35 cellular contexts compared by ENCODE assay signal in genomic region chr2:78865663-78866062, GRCh38.
DNase-seq lines count a peak whose midpoint lies in the region; ATAC-seq, FAIRE-seq and TF ChIP-seq lines count a peak whose summit lies in the region.
"Had no signal": no experiment of that assay in that cellular context is flagged by ENCODE, and none has a peak within 500 bp of the region (broad histone marks: within the 10 kb centered on the region; RNA-seq: fewer than 3 reads in every experiment).

No MANE protein-coding gene starts in this region.

- no peak overlapping the region for H3K27ac Mint-ChIP-seq in GM23338
- H3K27ac Mint-ChIP-seq: B cell; CD4-positive, alpha-beta memory T cell; CD4-positive, alpha-beta T cell; CD4-positive, CD25-positive, alpha-beta regulatory T cell; CD8-positive, alpha-beta memory T cell; CD8-positive, alpha-beta T cell had no signal

- DNase-seq in HepG2 (ENCODE audit: low spot score): no peak
- no peak for DNase-seq in right lobe of liver
- no peak for DNase-seq in GM23338 (ENCODE audit: low spot score)
- DNase-seq in NCI-H2029 treated with DMSO at 0.1 percent for 48 hours (lab: John Stamatoyannopoulos, UW): no peak
- DNase-seq in PC-3: no peak
- DNase-seq: 8988T; ACHN; AML-193; BE2C; C1 segment of cervical spinal cord; Caco-2; Calu3; CD4-positive, alpha-beta memory T cell; CD4-positive, alpha-beta T cell; CD4-positive, CD25-positive, alpha-beta regulatory T cell; CD8-positive, alpha-beta memory T cell; CD8-positive, alpha-beta T cell; COR-L47; DMS 273 treated with DMSO at 0.1 percent for 48 hours; DMS153; DMS53; DMS79; DMS79 treated with DMSO at 0.1 percent for 48 hours; DND-41; EL had no signal

- intact Hi-C loops in HepG2 (cut with micrococcal nuclease; ENCODE audit: unreplicated experiment) (no loop called here), right lobe of liver (cut with DNase I) (no loop called here), PC-3 (cut with micrococcal nuclease) (no loop called here)

- no peaks in the 10 kb centered on the region for H3K36me3 ChIP-seq in HepG2 (replicated peaks in 1 of 2; ENCODE audit: control insufficient read depth in 1 of 2, insufficient read depth in 2 of 2, low read length in 2 of 2)
- H3K36me3 ChIP-seq in right lobe of liver: no peaks in the 10 kb centered on the region
- H3K36me3 ChIP-seq in GM23338 (ENCODE audit: insufficient read depth): no peaks in the 10 kb centered on the region
- H3K36me3 ChIP-seq in neural cell (ENCODE audit: insufficient read depth, low read length): no peaks in the 10 kb centered on the region
- no peaks in the 10 kb centered on the region for H3K36me3 ChIP-seq in PC-3 (ENCODE audit: low read depth, low read length)
- H3K36me3 ChIP-seq: BE2C; BLaER1; BLaER1 treated with 17β-estradiol and CSF1 and Interleukin-3, amounts not matched to agents 10 nM and 100 nM had no signal

- no peaks in the 10 kb centered on the region for H4K20me1 ChIP-seq in HepG2 (ENCODE audit: insufficient read depth, low read length)
- no peaks in the 10 kb centered on the region for H4K20me1 ChIP-seq in GM23338 (replicated peaks; ENCODE audit: insufficient read depth)
- no peaks in the 10 kb centered on the region for H4K20me1 ChIP-seq in neural cell (ENCODE audit: insufficient read depth)
- H4K20me1 ChIP-seq in PC-3 (ENCODE audit: low read length): no peaks in the 10 kb centered on the region
- H4K20me1 ChIP-seq: BLaER1; BLaER1 treated with 17β-estradiol and CSF1 and Interleukin-3, amounts not matched to agents 10 nM and 100 nM had no signal

- H3K36me3 Mint-ChIP-seq in GM23338 (ENCODE audit: low read depth): no peaks in the 10 kb centered on the region
- H3K36me3 Mint-ChIP-seq: CD14-positive monocyte; CD4-positive, alpha-beta memory T cell; CD4-positive, CD25-positive, alpha-beta regulatory T cell; CD8-positive, alpha-beta memory T cell; CD8-positive, alpha-beta T cell had no signal

- TF ChIP-seq POLR2A in HepG2 (IDR thresholded peaks at IDR 0.05; ENCODE audit: insufficient read depth in 1 of 2, low read depth in 2 of 2, low read length in 2 of 2) (no peak), right lobe of liver (IDR thresholded peaks at IDR 0.05) (no peak)

- no peak for FAIRE-seq in HepG2 (lab: Jason Lieb, UNC)
- FAIRE-seq: A204.1, A549, D721Med had no signal

- H3K9me3 ChIP-seq in HepG2 (ENCODE audit: low read length) (no peaks in the 10 kb centered on the region), right lobe of liver (no peaks in the 10 kb centered on the region), neural cell (ENCODE audit: low read length) (no peaks in the 10 kb centered on the region), PC-3 (ENCODE audit: low read length) (0 out of 2 replicates have a peak, but pooled peaks cover 6% of the 10 kb centered on the region)
- H3K9me3 ChIP-seq: BE2C; BLaER1; BLaER1 treated with 17β-estradiol and CSF1 and Interleukin-3, amounts not matched to agents 10 nM and 100 nM; Caco-2 had no signal

- H3K27me3 ChIP-seq in HepG2 (ENCODE audit: control insufficient read depth in 1 of 2, insufficient read depth in 2 of 2, low read length in 2 of 2) (no peaks in the 10 kb centered on the region), right lobe of liver (no peaks in the 10 kb centered on the region), GM23338 (ENCODE audit: insufficient read depth) (no peaks in the 10 kb centered on the region), neural cell (ENCODE audit: insufficient read depth, low read depth, low read length) (no peaks in the 10 kb centered on the region), PC-3 (ENCODE audit: low read length) (no peaks in the 10 kb centered on the region)
- H3K27me3 ChIP-seq: BE2C; BLaER1; BLaER1 treated with 17β-estradiol and CSF1 and Interleukin-3, amounts not matched to agents 10 nM and 100 nM had no signal

- no peak overlapping the region for H2AFZ ChIP-seq in HepG2 (ENCODE audit: low read length)
- 0 out of 2 replicates have a peak overlapping the region, but pooled peaks have one; percentile 13 for H2AFZ ChIP-seq in GM23338
- no peak overlapping the region for H2AFZ ChIP-seq in neural cell (ENCODE audit: low read depth, low read length)
- no peak overlapping the region for H2AFZ ChIP-seq in PC-3 (ENCODE audit: low read length)

- BruUV-seq in HepG2 (replicated peaks; lab: Mats Ljungman, UMichigan) (no TSS peak), PC-3 (replicated peaks; lab: Mats Ljungman, UMichigan) (no TSS peak)

- H3K27me3 Mint-ChIP-seq in GM23338 (ENCODE audit: insufficient read depth, low read depth, poor library complexity): peaks cover 2% of the 10 kb centered on the region
- H3K27me3 Mint-ChIP-seq: B cell; CD4-positive, alpha-beta memory T cell; CD4-positive, alpha-beta T cell; CD4-positive, CD25-positive, alpha-beta regulatory T cell had no signal

- H3K9ac ChIP-seq in HepG2 (ENCODE audit: insufficient read depth, low read depth, low read length): no peak overlapping the region
- no peak overlapping the region for H3K9ac ChIP-seq in neural cell (ENCODE audit: low read length)
- no peak overlapping the region for H3K9ac ChIP-seq in PC-3 (ENCODE audit: low read length)
- H3K9ac ChIP-seq: BLaER1; BLaER1 treated with 17β-estradiol and CSF1 and Interleukin-3, amounts not matched to agents 10 nM and 100 nM had no signal

- POLR2A ChIA-PET in HepG2 (lab: Yijun Ruan, JAX): no interaction called here
- POLR2A ChIA-PET in PC-3 (lab: Charles Lee; ENCODE audit: unreplicated experiment): no interaction called here

- TF ChIP-seq RAD21 in HepG2 (CRISPR knock-in tag; IDR thresholded peaks at IDR 0.05) (no peak), neural cell (conservative IDR thresholded peaks at IDR 0.05) (no peak)

- CTCF ChIA-PET in HepG2 (lab: Yijun Ruan, JAX; ENCODE audit: low intra/inter-chr PET ratio, low total read pairs) (no interaction called here), PC-3 (lab: Charles Lee) (no interaction called here)

- H3K9me2 ChIP-seq in GM23338 (ENCODE audit: insufficient read depth) (no peaks in the 10 kb centered on the region), neural cell (ENCODE audit: insufficient read depth, low read length) (no peaks in the 10 kb centered on the region), PC-3 (replicated peaks; ENCODE audit: low read length) (no peaks in the 10 kb centered on the region)

- 29% methylated on average over 10 of the region's 10 CpGs for WGBS in HepG2 (ENCODE audit: low lambda C conversion rate)
- WGBS in right lobe of liver (ENCODE audit: insufficient coverage, low coverage, low lambda C conversion rate, missing lambda C conversion rate): 50% methylated on average over 10 of the region's 10 CpGs

- no peaks in the 10 kb centered on the region for H3K9me3 Mint-ChIP-seq in GM23338

- H3K79me2 ChIP-seq in HepG2 (ENCODE audit: insufficient read depth, low read length) (no peaks in the 10 kb centered on the region), GM23338 (replicated peaks; ENCODE audit: insufficient read depth) (no peaks in the 10 kb centered on the region), neural cell (replicated peaks; ENCODE audit: insufficient read depth, low read length) (no peaks in the 10 kb centered on the region), PC-3 (ENCODE audit: low read length) (no peaks in the 10 kb centered on the region)

- H3K4me2 ChIP-seq in HepG2 (ENCODE audit: low read depth, low read length): no peak overlapping the region
- H3K4me2 ChIP-seq in GM23338: no peak overlapping the region
- H3K4me2 ChIP-seq in neural cell (ENCODE audit: low read length): no peak overlapping the region
- no peak overlapping the region for H3K4me2 ChIP-seq in PC-3 (ENCODE audit: low read length)
- H3K4me2 ChIP-seq: A549; BLaER1; BLaER1 treated with 17β-estradiol and CSF1 and Interleukin-3, amounts not matched to agents 10 nM and 100 nM had no signal

- ATAC-seq in HepG2 (no peak), right lobe of liver (no peak), GM23338 (no peak), PC-3 (no peak)
- ATAC-seq: A549; CD8-positive, alpha-beta T cell had no signal

- in situ Hi-C loops in HepG2 (cut with HindIII; ENCODE audit: extremely low pct_ligation_motif_present, low pct_unique_long_range_greater_than_20kb): loop anchor here (25.0 kb wide), 1 partner anchor 1903 kb away; no protein-coding TSS in a partner anchor

- peaks cover 8% of the 10 kb centered on the region; the same call in 2 of the 3 replicates for H3K4me1 Mint-ChIP-seq in GM23338
- H3K4me1 Mint-ChIP-seq: B cell; CD4-positive, alpha-beta memory T cell; CD4-positive, CD25-positive, alpha-beta regulatory T cell; CD8-positive, alpha-beta memory T cell had no signal

- no peak for TF ChIP-seq CTCF in HepG2 (CRISPR knock-in tag; IDR thresholded peaks at IDR 0.05)
- no peak for TF ChIP-seq CTCF in right lobe of liver (IDR thresholded peaks at IDR 0.05)
- TF ChIP-seq CTCF in GM23338 (conservative IDR thresholded peaks at IDR 0.05; ENCODE audit: low read depth in 2 of 2): no peak
- no peak for TF ChIP-seq CTCF in neural cell (IDR thresholded peaks at IDR 0.05; ENCODE audit: poor library complexity, severe bottlenecking)
- no peak for TF ChIP-seq CTCF in PC-3 (conservative IDR thresholded peaks at IDR 0.05; ENCODE audit: low read depth, low read length)

- TF ChIP-seq EP300 in HepG2 (IDR thresholded peaks at IDR 0.05; ENCODE audit: low read depth in 2 of 2, low read length in 2 of 2): no peak
- no peak for TF ChIP-seq EP300 in HepG2 (CRISPR knock-in tag; IDR thresholded peaks at IDR 0.05; ENCODE audit: borderline replicate concordance)
- peak; percentile 33 for TF ChIP-seq EP300 in neural cell (conservative IDR thresholded peaks at IDR 0.05; ENCODE audit: poor library complexity, severe bottlenecking)

- H3F3A ChIP-seq in GM23338 (replicated peaks; ENCODE audit: low read depth) (no peaks in the 10 kb centered on the region), neural cell (ENCODE audit: insufficient read depth, low read length, poor library complexity, severe bottlenecking) (no peaks in the 10 kb centered on the region), PC-3 (ENCODE audit: low read length, unreplicated experiment) (no peaks in the 10 kb centered on the region)

- H3K4me1 ChIP-seq in HepG2 (ENCODE audit: insufficient read depth, low read length): no peaks in the 10 kb centered on the region
- H3K4me1 ChIP-seq in right lobe of liver: no peaks in the 10 kb centered on the region
- H3K4me1 ChIP-seq in GM23338 (ENCODE audit: insufficient read depth): no peaks in the 10 kb centered on the region
- no peaks in the 10 kb centered on the region for H3K4me1 ChIP-seq in PC-3 (ENCODE audit: insufficient read depth, low read length)
- H3K4me1 ChIP-seq: A549; BE2C; BLaER1; BLaER1 treated with 17β-estradiol and CSF1 and Interleukin-3, amounts not matched to agents 10 nM and 100 nM; Caco-2 had no signal

- no peak overlapping the region for H3K27ac ChIP-seq in HepG2 (ENCODE audit: extremely low read length, insufficient read depth, low read length)
- H3K27ac ChIP-seq in right lobe of liver: no peak overlapping the region
- H3K27ac ChIP-seq in GM23338 (ENCODE audit: low read depth): no peak overlapping the region
- H3K27ac ChIP-seq in neural cell (ENCODE audit: low read length): no peak overlapping the region
- no peak overlapping the region for H3K27ac ChIP-seq in PC-3 (ENCODE audit: low read length)
- H3K27ac ChIP-seq: 22Rv1; A549; BLaER1; BLaER1 treated with 17β-estradiol and CSF1 and Interleukin-3, amounts not matched to agents 10 nM and 100 nM; C4-2B had no signal

- no peak overlapping the region for H3K4me3 Mint-ChIP-seq in GM23338
- H3K4me3 Mint-ChIP-seq: B cell; CD14-positive monocyte; CD4-positive, alpha-beta memory T cell; CD4-positive, alpha-beta T cell; CD4-positive, CD25-positive, alpha-beta regulatory T cell; CD8-positive, alpha-beta memory T cell; CD8-positive, alpha-beta T cell had no signal

- H3K4me3 ChIP-seq in HepG2 (replicated peaks in 1 of 3; ENCODE audit: insufficient read depth in 1 of 3, low read depth in 2 of 3, low read length in 3 of 3): no peak overlapping the region
- H3K4me3 ChIP-seq in right lobe of liver: no peak overlapping the region
- H3K4me3 ChIP-seq in GM23338: no peak overlapping the region
- H3K4me3 ChIP-seq in neural cell (ENCODE audit: low read length): no peak overlapping the region
- H3K4me3 ChIP-seq in PC-3 (ENCODE audit: low read length): no peak overlapping the region
- H3K4me3 ChIP-seq: A549; BLaER1; BLaER1 treated with 17β-estradiol and CSF1 and Interleukin-3, amounts not matched to agents 10 nM and 100 nM had no signal
